In genomic region chr1:98908980-98909379, GRCh38 we compare ENCODE assay signal across 39 cellular contexts.
"Had no signal": no experiment of that assay in that cellular context is flagged by ENCODE, and none has a peak within 500 bp of the region (broad histone marks: within the 10 kb centered on the region; RNA-seq: fewer than 3 reads in every experiment).

No MANE protein-coding gene starts in this region.

- H3K9me3 ChIP-seq: ascending aorta had no signal

- H3K27me3 ChIP-seq: adrenal gland, ascending aorta, cardiac muscle cell had no signal

- H3K27me3 Mint-ChIP-seq: activated B cell treated with CpG ODN at 0.5 μM for 24 hours; activated CD4-positive, alpha-beta memory T cell treated with anti-CD3 and anti-CD28 coated beads for 36 hours; activated CD4-positive, alpha-beta T cell treated with anti-CD3 and anti-CD28 coated beads, Interleukin-2, amount 10 ng/mL, durations not matched to agents 24 days and 14 days; activated CD8-positive, alpha-beta T cell treated with anti-CD3 and anti-CD28 coated beads for 36 hours; activated naive CD8-positive, alpha-beta T cell treated with anti-CD3 and anti-CD28 coated beads for 36 hours; activated T-helper 17 cell treated with anti-CD3 and anti-CD28 coated beads, Interleukin-2, amount 50 U/mL, for 72 hours; brain; central memory CD8-positive, alpha-beta T cell had no signal

- H3K4me1 Mint-ChIP-seq: activated B cell treated with CpG ODN at 0.5 μM for 24 hours; activated CD4-positive, alpha-beta T cell treated with anti-CD3 and anti-CD28 coated beads, Interleukin-2, amount 10 ng/mL, durations not matched to agents 24 days and 14 days; activated naive CD8-positive, alpha-beta T cell treated with anti-CD3 and anti-CD28 coated beads for 36 hours; activated T-helper 17 cell treated with anti-CD3 and anti-CD28 coated beads, Interleukin-2, amount 50 U/mL, for 72 hours; central memory CD8-positive, alpha-beta T cell had no signal

- H3K4me3 Mint-ChIP-seq: activated B cell treated with CpG ODN at 0.5 μM for 24 hours; activated CD4-positive, alpha-beta memory T cell treated with anti-CD3 and anti-CD28 coated beads for 36 hours; activated CD4-positive, alpha-beta T cell treated with anti-CD3 and anti-CD28 coated beads, Interleukin-2, amount 10 ng/mL, durations not matched to agents 24 days and 14 days; activated CD8-positive, alpha-beta T cell treated with anti-CD3 and anti-CD28 coated beads for 36 hours; activated naive CD4-positive, alpha-beta T cell treated with anti-CD3 and anti-CD28 coated beads for 36 hours; activated naive CD8-positive, alpha-beta T cell treated with anti-CD3 and anti-CD28 coated beads for 36 hours; activated T-cell treated with anti-CD3 and anti-CD28 coated beads, Interleukin-2, amount 50 U/mL, for 4 hours; activated T-cell treated with anti-CD3 and anti-CD28 coated beads, Interleukin-2, amount 50 U/mL, for 72 hours; activated T-helper 1 cell treated with anti-CD3 and anti-CD28 coated beads, Interleukin-12 subunit alpha, Interleukin-12 subunit beta, Interleukin-2, Interleukin-4 antibody, amounts not matched to agents 30 ng/mL and 10 ng/mL and 1 ng/mL, durations not matched to agents 14 hours and 24 hours and 36 hours; activated T-helper 17 cell treated with anti-CD3 and anti-CD28 coated beads, Interleukin-2, amount 50 U/mL, for 72 hours; brain; central memory CD8-positive, alpha-beta T cell; T-helper 1 cell treated with Interleukin-12 subunit alpha and Interleukin-12 subunit beta and Interleukin-4 antibody, amounts not matched to agents 30 μg/mL and 1 μg/mL, for 36 hours; T-helper 2 cell treated with Interferon-gamma antibody and Interleukin-4, amounts not matched to agents 5 μg/mL and 100 μg/mL, for 36 hours had no signal

- DNase-seq: activated B cell treated with CpG ODN at 0.5 μM for 24 hours; activated CD4-positive, alpha-beta memory T cell treated with anti-CD3 and anti-CD28 coated beads for 36 hours; activated CD4-positive, alpha-beta T cell treated with anti-CD3 and anti-CD28 coated beads for 4 hours; activated CD4-positive, alpha-beta T cell treated with anti-CD3 and anti-CD28 coated beads, Interleukin-2, amount 10 ng/mL, durations not matched to agents 24 days and 14 days; activated CD4-positive, alpha-beta T cell treated with anti-CD3 and anti-CD28 coated beads, Interleukin-2, amount 50 U/mL, for 1 hour; activated CD4-positive, alpha-beta T cell treated with anti-CD3 and anti-CD28 coated beads, Interleukin-2, amount 50 U/mL, for 4 hours; activated CD4-positive, CD25-positive, alpha-beta regulatory T cell treated with anti-CD3 and anti-CD28 coated beads, Interleukin-2, amount 50 U/mL, for 72 hours; activated CD8-positive, alpha-beta memory T cell treated with anti-CD3 and anti-CD28 coated beads, Interleukin-2, amount 50 U/mL, for 4 hours; activated CD8-positive, alpha-beta T cell treated with anti-CD3 and anti-CD28 coated beads for 36 hours; activated effector memory CD4-positive, alpha-beta T cell treated with anti-CD3 and anti-CD28 coated beads, Interleukin-2, amount 50 U/mL, for 16 hours; activated gamma-delta T cell treated with Interleukin-2 at 50 U/mL for 16 hours; activated naive CD4-positive, alpha-beta T cell; activated naive CD4-positive, alpha-beta T cell treated with anti-CD3 and anti-CD28 coated beads for 36 hours; activated naive CD4-positive, alpha-beta T cell treated with anti-CD3 and anti-CD28 coated beads, Interleukin-2, amount 50 U/mL, for 16 hours; activated naive CD8-positive, alpha-beta T cell treated with anti-CD3 and anti-CD28 coated beads for 36 hours; activated T-cell treated with anti-CD3 and anti-CD28 coated beads for 4 hours; activated T-cell treated with anti-CD3 and anti-CD28 coated beads, Interleukin-2, amount 50 U/mL, for 1 hour; activated T-cell treated with anti-CD3 and anti-CD28 coated beads, Interleukin-2, amount 50 U/mL, for 4 hours; activated T-cell treated with anti-CD3 and anti-CD28 coated beads, Interleukin-2, amount 50 U/mL, for 72 hours; adrenal gland; amygdala; anterior cingulate cortex; caudate nucleus; cerebellar nuclear complex; T-helper 1 cell; T-helper 2 cell; T-helper 9 cell had no signal

- H3K27ac Mint-ChIP-seq: activated B cell treated with CpG ODN at 0.5 μM for 24 hours; activated CD4-positive, alpha-beta memory T cell treated with anti-CD3 and anti-CD28 coated beads for 36 hours; activated CD4-positive, alpha-beta T cell treated with anti-CD3 and anti-CD28 coated beads, Interleukin-2, amount 10 ng/mL, durations not matched to agents 24 days and 14 days; activated CD8-positive, alpha-beta T cell treated with anti-CD3 and anti-CD28 coated beads for 36 hours; activated naive CD4-positive, alpha-beta T cell treated with anti-CD3 and anti-CD28 coated beads for 36 hours; activated naive CD4-positive, alpha-beta T cell treated with anti-CD3 and anti-CD28 coated beads, Interleukin-2, amount 50 U/mL, for 72 hours; activated naive CD8-positive, alpha-beta T cell treated with anti-CD3 and anti-CD28 coated beads for 36 hours; activated T-cell treated with anti-CD3 and anti-CD28 coated beads, Interleukin-2, amount 50 U/mL, for 72 hours; activated T-helper 1 cell treated with anti-CD3 and anti-CD28 coated beads, Interleukin-12 subunit alpha, Interleukin-12 subunit beta, Interleukin-2, Interleukin-4 antibody, amounts not matched to agents 30 ng/mL and 10 ng/mL and 1 ng/mL, durations not matched to agents 14 hours and 24 hours and 36 hours; activated T-helper 17 cell treated with anti-CD3 and anti-CD28 coated beads, Interleukin-2, amount 50 U/mL, for 72 hours; brain; T-helper 1 cell treated with Interleukin-12 subunit alpha and Interleukin-12 subunit beta and Interleukin-4 antibody, amounts not matched to agents 30 μg/mL and 1 μg/mL, for 36 hours; T-helper 2 cell treated with Interferon-gamma antibody and Interleukin-4, amounts not matched to agents 5 μg/mL and 100 μg/mL, for 36 hours had no signal

- H3K36me3 ChIP-seq: adrenal gland, ascending aorta, cardiac muscle cell had no signal

- H3K27ac ChIP-seq: adrenal gland, ascending aorta, cardiac muscle cell, VCaP had no signal

- H3K36me3 Mint-ChIP-seq: activated CD4-positive, alpha-beta memory T cell treated with anti-CD3 and anti-CD28 coated beads for 36 hours; activated naive CD4-positive, alpha-beta T cell treated with anti-CD3 and anti-CD28 coated beads, Interleukin-2, amount 50 U/mL, for 72 hours; activated naive CD8-positive, alpha-beta T cell treated with anti-CD3 and anti-CD28 coated beads for 36 hours had no signal

- H3K4me1 ChIP-seq: adrenal gland, ascending aorta had no signal

- FAIRE-seq: bronchial epithelial cell, TTC549 had no signal

- H3K4me3 ChIP-seq: adrenal gland, ascending aorta, cardiac muscle cell had no signal

- H3K9me3 Mint-ChIP-seq: activated CD4-positive, alpha-beta T cell treated with anti-CD3 and anti-CD28 coated beads, Interleukin-2, amount 10 ng/mL, durations not matched to agents 24 days and 14 days; activated CD8-positive, alpha-beta T cell treated with anti-CD3 and anti-CD28 coated beads for 36 hours; activated naive CD4-positive, alpha-beta T cell treated with anti-CD3 and anti-CD28 coated beads for 36 hours; activated naive CD4-positive, alpha-beta T cell treated with anti-CD3 and anti-CD28 coated beads, Interleukin-2, amount 50 U/mL, for 72 hours; activated naive CD8-positive, alpha-beta T cell treated with anti-CD3 and anti-CD28 coated beads for 36 hours; activated T-cell treated with anti-CD3 and anti-CD28 coated beads, Interleukin-2, amount 50 U/mL, for 4 hours; activated T-cell treated with anti-CD3 and anti-CD28 coated beads, Interleukin-2, amount 50 U/mL, for 72 hours; activated T-helper 1 cell treated with anti-CD3 and anti-CD28 coated beads, Interleukin-12 subunit alpha, Interleukin-12 subunit beta, Interleukin-2, Interleukin-4 antibody, amounts not matched to agents 30 ng/mL and 10 ng/mL and 1 ng/mL, durations not matched to agents 14 hours and 24 hours and 36 hours; activated T-helper 17 cell treated with anti-CD3 and anti-CD28 coated beads, Interleukin-2, amount 50 U/mL, for 72 hours; brain; central memory CD8-positive, alpha-beta T cell; T-helper 1 cell treated with Interleukin-12 subunit alpha and Interleukin-12 subunit beta and Interleukin-4 antibody, amounts not matched to agents 30 μg/mL and 1 μg/mL, for 36 hours; T-helper 2 cell treated with Interferon-gamma antibody and Interleukin-4, amounts not matched to agents 5 μg/mL and 100 μg/mL, for 36 hours had no signal

- ATAC-seq: activated CD8-positive, alpha-beta T cell treated with anti-CD3 and anti-CD28 coated beads for 36 hours; activated naive CD4-positive, alpha-beta T cell treated with anti-CD3 and anti-CD28 coated beads, Interleukin-2, amount 50 U/mL, for 72 hours; activated T-cell treated with anti-CD3 and anti-CD28 coated beads, Interleukin-2, amount 50 U/mL, for 4 hours; activated T-cell treated with anti-CD3 and anti-CD28 coated beads, Interleukin-2, amount 50 U/mL, for 72 hours; activated T-helper 17 cell treated with anti-CD3 and anti-CD28 coated beads, Interleukin-2, amount 50 U/mL, for 72 hours had no signal
